In genomic region chr9:115152281-115152680, GRCh38 we compare ENCODE assay signal across 8 cellular contexts. TPM values are rescaled to one million over a fixed set of nuclear protein-coding genes. Genes with fewer than 3 reads are reported as not detected.
"Had no signal": no experiment of that assay in that cellular context is flagged by ENCODE, and none has a peak within 500 bp of the region (broad histone marks: within the 10 kb centered on the region; RNA-seq: fewer than 3 reads in every experiment).

No MANE protein-coding gene starts in this region.

- DNase-seq: IMR-90, KBM-7, KG1 had no signal

- H3K27ac ChIP-seq: HL-60 had no signal

- ATAC-seq: HepG2, K562 had no signal

- H3K4me3 ChIP-seq: K562 had no signal

- FAIRE-seq: HepG2, HTR-8/SVneo, K562 had no signal

RNA-seq across cellular contexts. Expression of gene TNC, which starts 34.3 kb away (rescaled TPM):
- total RNA-seq: HepG2 had no signal
- polyA plus RNA-seq: HepG2, IgD-negative memory B cell, K562 had no signal
